In genomic region chr1:77900687-77901293, GRCh38 we compare ENCODE assay signal across 8 cellular contexts. TPM values are rescaled to one million over a fixed set of nuclear protein-coding genes. Genes with fewer than 3 reads are reported as not detected.
DNase-seq lines count a peak whose midpoint lies in the region; ATAC-seq lines count a peak whose summit lies in the region.

No MANE protein-coding gene starts in this region.

- no CpG with 5 or more reads among the region's 4 CpGs for WGBS in neuronal stem cell (ENCODE audit: extremely low coverage in 2 of 2, insufficient read length in 2 of 2, insufficient replicate concordance in 1 of 2), 2 donors

- no peak overlapping the region for H3K23ac ChIP-seq in neuronal stem cell (ENCODE audit: low read depth, low read length, poor library complexity)

- no peak overlapping the region for H3K14ac ChIP-seq in neuronal stem cell (ENCODE audit: low read length)

- no peak overlapping the region for H2BK5ac ChIP-seq in neuronal stem cell (ENCODE audit: low read length)

- H3K4me3 ChIP-seq in neuronal stem cell (ENCODE audit: low read length in 2 of 2) = no peak overlapping the region

- no peak overlapping the region for H2AFZ ChIP-seq in neuronal stem cell (ENCODE audit: low read length)

- no peak overlapping the region for H4K91ac ChIP-seq in neuronal stem cell (ENCODE audit: low read depth, low read length, poor library complexity)

- H2BK15ac ChIP-seq in neuronal stem cell (ENCODE audit: low read length) = no peak overlapping the region

- H2BK120ac ChIP-seq in neuronal stem cell (ENCODE audit: low read depth, low read length) = no peak overlapping the region

- in situ Hi-C loops in SK-MEL-5 (cut with HindIII; ENCODE audit: low pct_unique_long_range_greater_than_20kb, low sequenced_read_pairs) = no loop called here

- H3K4me2 ChIP-seq in neuronal stem cell (ENCODE audit: insufficient read depth, low read length, poor library complexity, severe bottlenecking) = no peak overlapping the region

- DNase-seq in SIG-M5 treated with dmso at 0.1 percent for 504 hours (lab: John Stamatoyannopoulos, UW; ENCODE audit: unreplicated experiment) = peak; percentile 32
- DNase-seq in SIG-M5 (lab: John Stamatoyannopoulos, UW) = no peak
- DNase-seq in Kasumi-1 (lab: John Stamatoyannopoulos, UW) = peak; percentile 54 to 72
- peak; percentile 65 for DNase-seq in SK-MEL-5 (ENCODE audit: low read depth, low spot score)
- DNase-seq in fibroblast of peridontal ligament (ENCODE audit: extremely low read depth) = peak; percentile 81
- DNase-seq in neuronal stem cell (ENCODE audit: low spot score) = peak; percentile 14
- DNase-seq in middle frontal gyrus (ENCODE audit: extremely low spot score, low spot score) = no peak

- no peak overlapping the region for H2BK12ac ChIP-seq in neuronal stem cell (ENCODE audit: low read length)

- H3K9me3 ChIP-seq in neuronal stem cell (replicated peaks in 1 of 2; ENCODE audit: control insufficient read depth in 2 of 2, insufficient read depth in 1 of 2, low read depth in 1 of 2, low read length in 2 of 2) = no peaks in the 10 kb centered on the region

- no peak overlapping the region for H3K27ac ChIP-seq in neuronal stem cell (replicated peaks; ENCODE audit: low read length)

- no peaks in the 10 kb centered on the region for H3K4me1 ChIP-seq in neuronal stem cell (ENCODE audit: control insufficient read depth in 2 of 2, insufficient read depth in 1 of 2, low read depth in 1 of 2, low read length in 2 of 2)

- ATAC-seq in HG03025 (IDR thresholded peaks at IDR 0.05; ENCODE audit: low FRiP score, unreplicated experiment) = no peak

- H3K27me3 ChIP-seq in neuronal stem cell (ENCODE audit: control insufficient read depth in 3 of 3, insufficient read depth in 3 of 3, low read depth in 1 of 3, low read length in 3 of 3) = no peaks in the 10 kb centered on the region

- H2AK5ac ChIP-seq in neuronal stem cell (ENCODE audit: low read depth, low read length) = no peak overlapping the region

- no peak overlapping the region for H3K18ac ChIP-seq in neuronal stem cell (ENCODE audit: low read length)

- H3K79me1 ChIP-seq in neuronal stem cell (ENCODE audit: low read depth, low read length) = no peaks in the 10 kb centered on the region

- no peak overlapping the region for H4K8ac ChIP-seq in neuronal stem cell (ENCODE audit: low read depth, low read length)

- no peak overlapping the region for H3K9ac ChIP-seq in neuronal stem cell (ENCODE audit: low read depth, low read length, poor library complexity)

- no peaks in the 10 kb centered on the region for H3K36me3 ChIP-seq in neuronal stem cell (replicated peaks in 1 of 2; ENCODE audit: control insufficient read depth in 2 of 2, insufficient read depth in 2 of 2, low read length in 2 of 2)

- H3K4ac ChIP-seq in neuronal stem cell (ENCODE audit: low read length) = no peak overlapping the region

RNA-seq across cellular contexts. Expression of gene NEXN, which starts 12.4 kb away (rescaled TPM):
- 0.45 and 1.4 TPM in 2 replicates for total RNA-seq in SK-MEL-5 (2014; rRNA removed; shearing (Covaris generic))
- 0.24 and 1.4 TPM in 2 replicates for polyA plus RNA-seq in SK-MEL-5 (2015; cell fraction: cytosol; rRNA removed)
- polyA plus RNA-seq in SK-MEL-5 (2015; cell fraction: nucleus; rRNA removed) = 0.27 and 0.96 TPM in 2 replicates
- polyA plus RNA-seq in neuronal stem cell (2013, experiment 1 of 2) = 18.3 TPM
- polyA plus RNA-seq in neuronal stem cell (2013, experiment 2 of 2) = 19.5 TPM

Comparison
In these comparisons a context has a peak if more than half of its experiments do, and no peak if none do; other contexts are left out.
1. DNase-seq: peak in SIG-M5 treated with dmso at 0.1 percent for 504 hours (single experiment), Kasumi-1 (2 of 2), SK-MEL-5 (single experiment), fibroblast of peridontal ligament (single experiment) and neuronal stem cell (single experiment); none in SIG-M5 (single experiment) and middle frontal gyrus (single experiment).